18 cellular contexts compared by ENCODE assay signal in the genomic region with DNA sequence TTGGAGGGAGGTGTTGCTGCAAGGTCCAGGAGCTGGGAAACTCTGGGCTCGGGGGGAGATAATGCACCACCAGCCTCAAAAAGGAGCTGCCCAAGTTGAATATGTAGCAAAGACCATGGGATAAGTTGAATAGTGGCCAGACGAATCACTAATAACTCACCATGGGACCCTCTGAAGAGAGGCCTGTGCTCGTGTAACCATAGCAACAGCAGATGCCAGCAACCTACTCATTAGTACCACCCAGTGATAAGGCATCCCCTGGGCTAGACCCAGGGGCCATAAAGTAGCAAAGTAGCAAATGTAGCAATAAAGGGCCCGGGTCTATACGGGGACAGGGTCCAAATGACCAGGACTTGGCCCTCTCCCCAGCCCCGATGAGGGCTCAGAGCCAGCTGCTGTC.
"Had no signal": no experiment of that assay in that cellular context is flagged by ENCODE, and none has a peak within 500 bp of the region (broad histone marks: within the 10 kb centered on the region; RNA-seq: fewer than 3 reads in every experiment).

No MANE protein-coding gene starts in this region.

- H3K27me3 ChIP-seq: ovary, vagina had no signal

- H3K4me1 ChIP-seq: vagina had no signal

- H3K9me3 ChIP-seq: mucosa of descending colon, ovary, vagina had no signal

- H3K4me3 ChIP-seq: mucosa of descending colon, ovary, vagina had no signal

- DNase-seq: activated CD4-positive, alpha-beta T cell treated with anti-CD3 and anti-CD28 coated beads, Interleukin-2, amount 10 ng/mL, durations not matched to agents 24 days and 14 days; activated CD8-positive, alpha-beta T cell treated with anti-CD3 and anti-CD28 coated beads for 36 hours; activated naive CD4-positive, alpha-beta T cell treated with anti-CD3 and anti-CD28 coated beads for 36 hours; activated naive CD8-positive, alpha-beta T cell treated with anti-CD3 and anti-CD28 coated beads, Interleukin-2, amount 50 U/mL, for 24 hours; activated T-cell treated with anti-CD3 and anti-CD28 coated beads, Interleukin-2, amount 50 U/mL, for 1 hour; cortex of kidney; erythroblast; foreskin melanocyte; mesenchymal stem cell; mucosa of descending colon; naive thymus-derived CD4-positive, alpha-beta T cell; ovary; stimulated activated naive CD8-positive, alpha-beta T cell treated with anti-CD3 and anti-CD28 coated beads, Interleukin-15, Interleukin-2, amounts not matched to agents 100 U/mL and 50 U/mL, for 24 hours; T1000; trophoblast cell had no signal

- ATAC-seq: activated CD8-positive, alpha-beta T cell treated with anti-CD3 and anti-CD28 coated beads for 36 hours; activated naive CD8-positive, alpha-beta T cell treated with anti-CD3 and anti-CD28 coated beads, Interleukin-2, amount 50 U/mL, for 24 hours; activated T-helper 17 cell treated with anti-CD3 and anti-CD28 coated beads, Interleukin-2, amount 50 U/mL, for 72 hours; mucosa of descending colon; naive thymus-derived CD4-positive, alpha-beta T cell; stimulated activated naive CD8-positive, alpha-beta T cell treated with anti-CD3 and anti-CD28 coated beads, Interleukin-15, Interleukin-2, amounts not matched to agents 100 U/mL and 50 U/mL, for 24 hours had no signal

- H3K27ac ChIP-seq: ovary, vagina had no signal

- H3K36me3 ChIP-seq: ovary, vagina had no signal

- FAIRE-seq: endometrium had no signal
